In genomic region chr3:186986811-186987210, GRCh38 we compare ENCODE assay signal across 19 cellular contexts. TPM values are rescaled to one million over a fixed set of nuclear protein-coding genes. Genes with fewer than 3 reads are reported as not detected.
DNase-seq lines count a peak whose midpoint lies in the region; ATAC-seq and TF ChIP-seq lines count a peak whose summit lies in the region.
"Had no signal": no experiment of that assay in that cellular context is flagged by ENCODE, and none has a peak within 500 bp of the region (broad histone marks: within the 10 kb centered on the region; RNA-seq: fewer than 3 reads in every experiment).

No MANE protein-coding gene starts in this region.

- H3K4me3 Mint-ChIP-seq in CD4-positive, alpha-beta memory T cell, result no peak overlapping the region
- no peak overlapping the region for H3K4me3 Mint-ChIP-seq in activated CD8-positive, alpha-beta T cell treated with anti-CD3 and anti-CD28 coated beads, Interleukin-2, amount 10 ng/mL, durations not matched to agents 7 days and 5 days
- H3K4me3 Mint-ChIP-seq: activated CD4-positive, alpha-beta T cell treated with anti-CD3 and anti-CD28 coated beads, Interleukin-2, amount 10 ng/mL, durations not matched to agents 24 days and 14 days; T-helper 1 cell treated with Interleukin-12 subunit alpha and Interleukin-12 subunit beta and Interleukin-4 antibody, amounts not matched to agents 30 μg/mL and 1 μg/mL, for 36 hours had no signal

- H3K27ac Mint-ChIP-seq in CD4-positive, alpha-beta memory T cell, result peak overlapping the region; percentile 2 to 92 (median 71)
- H3K27ac Mint-ChIP-seq in activated CD8-positive, alpha-beta T cell treated with anti-CD3 and anti-CD28 coated beads, Interleukin-2, amount 10 ng/mL, durations not matched to agents 7 days and 5 days, result no peak overlapping the region
- H3K27ac Mint-ChIP-seq: activated CD4-positive, alpha-beta T cell treated with anti-CD3 and anti-CD28 coated beads, Interleukin-2, amount 10 ng/mL, durations not matched to agents 24 days and 14 days; T-helper 1 cell treated with Interleukin-12 subunit alpha and Interleukin-12 subunit beta and Interleukin-4 antibody, amounts not matched to agents 30 μg/mL and 1 μg/mL, for 36 hours had no signal

- H3K9ac ChIP-seq in SK-N-MC (ENCODE audit: insufficient read length), result no peak overlapping the region
- H3K9ac ChIP-seq: GM23248 had no signal

- no peaks in the 10 kb centered on the region for H3K9me3 Mint-ChIP-seq in CD4-positive, alpha-beta memory T cell
- no peaks in the 10 kb centered on the region for H3K9me3 Mint-ChIP-seq in activated CD8-positive, alpha-beta T cell treated with anti-CD3 and anti-CD28 coated beads, Interleukin-2, amount 10 ng/mL, durations not matched to agents 7 days and 5 days (ENCODE audit: insufficient read depth)
- H3K9me3 Mint-ChIP-seq: activated CD4-positive, alpha-beta T cell treated with anti-CD3 and anti-CD28 coated beads, Interleukin-2, amount 10 ng/mL, durations not matched to agents 24 days and 14 days; T-helper 1 cell treated with Interleukin-12 subunit alpha and Interleukin-12 subunit beta and Interleukin-4 antibody, amounts not matched to agents 30 μg/mL and 1 μg/mL, for 36 hours had no signal

- peaks cover 45 to 66% (median 55%) of the 10 kb centered on the region in 4 donors for H3K4me1 Mint-ChIP-seq in CD4-positive, alpha-beta memory T cell
- H3K4me1 Mint-ChIP-seq in activated CD8-positive, alpha-beta T cell treated with anti-CD3 and anti-CD28 coated beads, Interleukin-2, amount 10 ng/mL, durations not matched to agents 7 days and 5 days (ENCODE audit: low read depth), result peaks cover 2% of the 10 kb centered on the region

- no peak for DNase-seq in A673 (ENCODE audit: low spot score)
- no peak for DNase-seq in CD4-positive, alpha-beta memory T cell
- no peak for DNase-seq in SK-N-MC (ENCODE audit: low read depth, low spot score)
- DNase-seq in NCI-H82 treated with DMSO at 0.1 percent for 48 hours (lab: John Stamatoyannopoulos, UW; ENCODE audit: unreplicated experiment), result no peak
- DNase-seq in DMS 273 (lab: John Stamatoyannopoulos, UW; ENCODE audit: unreplicated experiment), result no peak
- no peak for DNase-seq in NCI-H446 (lab: John Stamatoyannopoulos, UW)
- no peak for DNase-seq in activated CD8-positive, alpha-beta T cell treated with anti-CD3 and anti-CD28 coated beads, Interleukin-2, amount 10 ng/mL, durations not matched to agents 7 days and 5 days
- DNase-seq: activated CD4-positive, alpha-beta T cell treated with anti-CD3 and anti-CD28 coated beads, Interleukin-2, amount 10 ng/mL, durations not matched to agents 24 days and 14 days; C1 segment of cervical spinal cord; GDM1; GM23248; islet precursor cell; NCI-H2081 treated with DMSO at 0.1 percent for 48 hours; retina; stimulated activated CD4-positive, alpha-beta T cell treated with anti-CD3 and anti-CD28 coated beads, Interleukin-4, amount 100 ng/mL, for 4 hours; stimulated activated naive CD4-positive, alpha-beta T cell treated with Interleukin-2 at 50 U/mL for 16 hours had no signal

- H3K27me3 ChIP-seq in A673 (replicated peaks; ENCODE audit: insufficient read depth, low read depth, low read length, poor library complexity) (no peaks in the 10 kb centered on the region), layer of hippocampus (ENCODE audit: control insufficient read depth, insufficient read depth, low read length) (no peaks in the 10 kb centered on the region)
- no peaks in the 10 kb centered on the region for H3K27me3 ChIP-seq in CD4-positive, alpha-beta memory T cell (ENCODE audit: insufficient read depth, low read length)

- H3K36me3 ChIP-seq in A673 (ENCODE audit: insufficient read depth, low read length, poor library complexity, severe bottlenecking) (peaks cover 20% of the 10 kb centered on the region), SK-N-MC (ENCODE audit: insufficient read depth, low read length) (peaks cover 4% of the 10 kb centered on the region; the same call in 1 of the 2 replicates)
- peaks cover 32% of the 10 kb centered on the region for H3K36me3 ChIP-seq in CD4-positive, alpha-beta memory T cell (ENCODE audit: insufficient read depth, low read length)
- H3K36me3 ChIP-seq: gastroesophageal sphincter had no signal

- H3K9me3 ChIP-seq in A673 (ENCODE audit: low read depth, low read length, poor library complexity, severe bottlenecking) (no peaks in the 10 kb centered on the region), SK-N-MC (ENCODE audit: low read depth, low read length) (no peaks in the 10 kb centered on the region)
- no peaks in the 10 kb centered on the region for H3K9me3 ChIP-seq in CD4-positive, alpha-beta memory T cell (ENCODE audit: control insufficient read depth in 1 of 2, low read length in 2 of 2)
- H3K9me3 ChIP-seq: gastroesophageal sphincter had no signal

- CTCF ChIA-PET in A673 (lab: Charles Lee), result no interaction called here
- CTCF ChIA-PET in CD4-positive, alpha-beta memory T cell (lab: Charles Lee; ENCODE audit: partially characterized antibody), result no interaction called here
- CTCF ChIA-PET in activated CD8-positive, alpha-beta T cell treated with anti-CD3 and anti-CD28 coated beads, Interleukin-2, amount 10 ng/mL, durations not matched to agents 7 days and 5 days (lab: Charles Lee), result no interaction called here

- no peaks in the 10 kb centered on the region for H3K27me3 Mint-ChIP-seq in CD4-positive, alpha-beta memory T cell
- no peaks in the 10 kb centered on the region for H3K27me3 Mint-ChIP-seq in activated CD8-positive, alpha-beta T cell treated with anti-CD3 and anti-CD28 coated beads, Interleukin-2, amount 10 ng/mL, durations not matched to agents 7 days and 5 days (ENCODE audit: low read depth)
- H3K27me3 Mint-ChIP-seq: activated CD4-positive, alpha-beta T cell treated with anti-CD3 and anti-CD28 coated beads, Interleukin-2, amount 10 ng/mL, durations not matched to agents 24 days and 14 days had no signal

- POLR2A ChIA-PET in A673 (lab: Charles Lee; ENCODE audit: low non-redundant PET), result no interaction called here
- POLR2A ChIA-PET in CD4-positive, alpha-beta memory T cell (lab: Charles Lee; ENCODE audit: partially characterized antibody), result no interaction called here
- POLR2A ChIA-PET in activated CD8-positive, alpha-beta T cell treated with anti-CD3 and anti-CD28 coated beads, Interleukin-2, amount 10 ng/mL, durations not matched to agents 7 days and 5 days (lab: Charles Lee), result no interaction called here

- ATAC-seq in activated CD8-positive, alpha-beta T cell treated with anti-CD3 and anti-CD28 coated beads, Interleukin-2, amount 10 ng/mL, durations not matched to agents 7 days and 5 days, result no peak
- ATAC-seq: gastroesophageal sphincter had no signal

- no peak for TF ChIP-seq CTCF in A673 (conservative IDR thresholded peaks at IDR 0.05; ENCODE audit: low read depth, low read length)

- peak overlapping the region; percentile 36 for H3K27ac ChIP-seq in A673 (ENCODE audit: low read depth, low read length, poor library complexity, severe bottlenecking)
- no peak overlapping the region for H3K27ac ChIP-seq in CD4-positive, alpha-beta memory T cell (ENCODE audit: low read depth, low read length)
- H3K27ac ChIP-seq in SK-N-MC, result peak overlapping the region; percentile 66
- peak overlapping the region; percentile 6 for H3K27ac ChIP-seq in layer of hippocampus (ENCODE audit: low read depth, low read length)
- H3K27ac ChIP-seq: GM23248 had no signal

- intact Hi-C loops in A673 (cut with micrococcal nuclease; ENCODE audit: unreplicated experiment), result no loop called here
- intact Hi-C loops in CD4-positive, alpha-beta memory T cell (cut with micrococcal nuclease), result no loop called here

- H3K4me1 ChIP-seq in A673 (ENCODE audit: insufficient read depth, low read length, poor library complexity, severe bottlenecking), result peaks cover 25% of the 10 kb centered on the region
- H3K4me1 ChIP-seq in CD4-positive, alpha-beta memory T cell (ENCODE audit: insufficient read depth, low read length), result peaks cover 6% of the 10 kb centered on the region
- H3K4me1 ChIP-seq: gastroesophageal sphincter had no signal

- H3K36me3 Mint-ChIP-seq in CD4-positive, alpha-beta memory T cell, result peaks cover 68 to 72% of the 10 kb centered on the region in 2 donors
- H3K36me3 Mint-ChIP-seq in activated CD8-positive, alpha-beta T cell treated with anti-CD3 and anti-CD28 coated beads, Interleukin-2, amount 10 ng/mL, durations not matched to agents 7 days and 5 days (ENCODE audit: low read depth), result peaks cover 56% of the 10 kb centered on the region

- H3K4me3 ChIP-seq in A673 (ENCODE audit: low read depth, low read length, poor library complexity, severe bottlenecking) (no peak overlapping the region), SK-N-MC (no peak overlapping the region)
- H3K4me3 ChIP-seq in CD4-positive, alpha-beta memory T cell (ENCODE audit: low read length in 2 of 2), result no peak overlapping the region
- H3K4me3 ChIP-seq: gastroesophageal sphincter, GM23248 had no signal

- BruUV-seq in A673 (replicated peaks; lab: Mats Ljungman, UMichigan), result no TSS peak

RNA-seq across cellular contexts. Expression of gene ST6GAL1, which starts 56.5 kb away (rescaled TPM):
- total RNA-seq in A673 (2021), result 74.2 and 78.3 TPM in 2 replicates
- 100 to 1,000 TPM; 222 to 232 TPM for total RNA-seq in CD4-positive, alpha-beta memory T cell
- 100 to 1,000 TPM; 165 to 172 TPM for polyA plus RNA-seq in CD4-positive, alpha-beta memory T cell
- 100 to 1,000 TPM in 1 of 2 experiments, 10 to 100 TPM in 1; 99.1 to 109 TPM for total RNA-seq in activated CD8-positive, alpha-beta T cell treated with anti-CD3 and anti-CD28 coated beads, Interleukin-2, amount 10 ng/mL, durations not matched to agents 7 days and 5 days
- total RNA-seq: GM23248 had no signal
